ENCODE assay signal across 17 cellular contexts in the genomic region with DNA sequence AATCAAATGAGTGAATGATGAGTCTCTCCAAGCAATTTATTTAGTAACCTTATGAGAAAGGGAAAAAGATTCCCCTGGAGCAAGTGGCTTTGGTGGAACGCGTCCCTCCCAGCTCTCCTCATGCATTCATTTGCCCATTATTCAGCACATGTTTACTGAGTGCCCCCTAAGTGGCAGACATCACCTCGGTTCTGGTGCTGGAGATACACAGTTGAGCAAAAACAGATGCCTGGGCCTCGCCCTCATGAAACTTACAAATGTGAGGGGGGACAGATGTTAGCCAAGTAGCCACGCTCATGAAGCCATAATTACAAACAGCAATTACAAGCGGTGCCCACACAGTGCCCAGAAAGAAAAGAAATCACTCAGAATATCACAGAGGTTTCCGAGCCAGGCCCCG. TPM values are rescaled to one million over a fixed set of nuclear protein-coding genes. Genes with fewer than 3 reads are reported as not detected.
DNase-seq lines count a peak whose midpoint lies in the region; ATAC-seq, FAIRE-seq and TF ChIP-seq lines count a peak whose summit lies in the region.
"Had no signal": no experiment of that assay in that cellular context is flagged by ENCODE, and none has a peak within 500 bp of the region (broad histone marks: within the 10 kb centered on the region; RNA-seq: fewer than 3 reads in every experiment).

No MANE protein-coding gene starts in this region.

- TF ChIP-seq CTCF in IMR-90 (conservative IDR thresholded peaks at IDR 0.05; ENCODE audit: low read depth, low read length) (no peak), H1 (IDR thresholded peaks at IDR 0.05; ENCODE audit: control extremely low read depth in 1 of 3, insufficient read depth in 1 of 3, low read depth in 1 of 3, low read length in 3 of 3) (no peak), sigmoid colon (IDR thresholded peaks at IDR 0.05) (no peak)

- H3K9ac ChIP-seq in IMR-90 (ENCODE audit: low read depth, low read length) (no peak overlapping the region), H1 (replicated peaks in 1 of 4; ENCODE audit: extremely low read depth in 1 of 4, low read depth in 3 of 4, low read length in 3 of 4) (no peak overlapping the region; a peak in 1 of 7 replicates), neuronal stem cell (ENCODE audit: low read depth, low read length, poor library complexity) (no peak overlapping the region)

- H3K9me1 ChIP-seq in IMR-90 (ENCODE audit: insufficient read depth, low read length): peaks cover 3% of the 10 kb centered on the region; the same call in 1 of the 2 replicates

- DNase-seq in activated CD4-positive, alpha-beta T cell treated with anti-CD3 and anti-CD28 coated beads, Interleukin-2, amount 10 ng/mL, durations not matched to agents 24 days and 14 days: no peak
- DNase-seq in activated CD4-positive, alpha-beta T cell treated with anti-CD3 and anti-CD28 coated beads for 48 hours: no peak
- DNase-seq in IMR-90 (no peak), H1 (ENCODE audit: low read depth in 1 of 2, low spot score in 2 of 2) (no peak), neuronal stem cell (ENCODE audit: low spot score) (no peak), sigmoid colon (no peak), NCI-H128 (lab: John Stamatoyannopoulos, UW; ENCODE audit: unreplicated experiment) (no peak)
- no peak for DNase-seq in stimulated activated CD4-positive, alpha-beta T cell treated with anti-CD3 and anti-CD28 coated beads, Interleukin-1b, Interleukin-23, amount 100 ng/mL, for 48 hours
- DNase-seq: ACHN, cerebellar nuclear complex, NCI-H1048 had no signal

- H3K23ac ChIP-seq in IMR-90 (ENCODE audit: low read depth, low read length) (no peak overlapping the region), H1 (ENCODE audit: insufficient read length) (no peak overlapping the region), neuronal stem cell (ENCODE audit: low read depth, low read length, poor library complexity) (no peak overlapping the region)

- BruUV-seq in IMR-90 (replicated peaks; lab: Mats Ljungman, UMichigan): no TSS peak

- no peak for FAIRE-seq in H1 (lab: Jason Lieb, UNC)
- FAIRE-seq: GM12892, GM19239, H54, islet of Langerhans, TTC549 had no signal

- no peak for ATAC-seq in IMR-90 (ENCODE audit: low read depth)

- TF ChIP-seq RAD21 in IMR-90 (IDR thresholded peaks at IDR 0.05; ENCODE audit: low read length): no peak
- no peak for TF ChIP-seq RAD21 in H1 (IDR thresholded peaks at IDR 0.05 in 1 of 2, conservative IDR thresholded peaks at IDR 0.05 in 1 of 2; ENCODE audit: low read depth in 2 of 2, low read length in 2 of 2)

- H2BK20ac ChIP-seq in IMR-90 (ENCODE audit: low read depth, low read length): no peak overlapping the region
- no peak overlapping the region for H2BK20ac ChIP-seq in H1 (ENCODE audit: low read length)

- peaks cover 7% of the 10 kb centered on the region; the same call in 1 of the 2 replicates for H3K23me2 ChIP-seq in H1 (ENCODE audit: low read depth, low read length)

- H3K4me2 ChIP-seq in IMR-90 (ENCODE audit: low read depth, low read length) (no peak overlapping the region), H1 (ENCODE audit: insufficient read depth in 1 of 2, low read depth in 2 of 2, low read length in 2 of 2) (peak overlapping the region; percentile 36 to 74), neuronal stem cell (ENCODE audit: insufficient read depth, low read length, poor library complexity, severe bottlenecking) (no peak overlapping the region)

- TF ChIP-seq POLR2A in IMR-90 (IDR thresholded peaks at IDR 0.05; ENCODE audit: low read depth, low read length) (no peak), H1 (IDR thresholded peaks at IDR 0.05; ENCODE audit: control extremely low read depth in 1 of 2, low read depth in 2 of 2, low read length in 2 of 2) (no peak), sigmoid colon (IDR thresholded peaks at IDR 0.05) (no peak)

- H2AK5ac ChIP-seq in IMR-90 (ENCODE audit: low read depth, low read length) (no peak overlapping the region), H1 (ENCODE audit: low read depth, low read length) (0 out of 2 replicates have a peak overlapping the region, but pooled peaks have one; percentile 65), neuronal stem cell (ENCODE audit: low read depth, low read length) (no peak overlapping the region)

- no peak overlapping the region for H3K18ac ChIP-seq in IMR-90 (ENCODE audit: low read depth, low read length)
- peak overlapping the region; percentile 80; the same call in 1 of the 2 replicates for H3K18ac ChIP-seq in H1 (ENCODE audit: extremely low read depth, low read length)
- H3K18ac ChIP-seq in neuronal stem cell (ENCODE audit: low read length): peak overlapping the region; percentile 28

- no peaks in the 10 kb centered on the region for H3K9me3 Mint-ChIP-seq in activated CD4-positive, alpha-beta T cell treated with anti-CD3 and anti-CD28 coated beads, Interleukin-2, amount 10 ng/mL, durations not matched to agents 24 days and 14 days
- H3K9me3 Mint-ChIP-seq: neural crest cell had no signal

- H3K27me3 ChIP-seq in IMR-90 (ENCODE audit: control insufficient read depth, insufficient read depth, low read length): no peaks in the 10 kb centered on the region; the same call in 1 of the 2 replicates
- no peaks in the 10 kb centered on the region for H3K27me3 ChIP-seq in H1 (replicated peaks in 1 of 4; ENCODE audit: control insufficient read depth in 3 of 4, extremely low read depth in 1 of 4, insufficient read depth in 3 of 4, low read length in 3 of 4)
- H3K27me3 ChIP-seq in neuronal stem cell (ENCODE audit: control insufficient read depth in 3 of 3, insufficient read depth in 3 of 3, low read depth in 1 of 3, low read length in 3 of 3): peaks cover 0 to 15% (median 0%) of the 10 kb centered on the region in 3 experiments
- H3K27me3 ChIP-seq in sigmoid colon: no peaks in the 10 kb centered on the region

- no peak overlapping the region for H3K14ac ChIP-seq in IMR-90 (replicated peaks; ENCODE audit: low read depth, low read length)
- no peak overlapping the region for H3K14ac ChIP-seq in H1 (ENCODE audit: insufficient read length)
- no peak overlapping the region for H3K14ac ChIP-seq in neuronal stem cell (ENCODE audit: low read length)

- no peaks in the 10 kb centered on the region for H3K36me3 Mint-ChIP-seq in activated CD4-positive, alpha-beta T cell treated with anti-CD3 and anti-CD28 coated beads, Interleukin-2, amount 10 ng/mL, durations not matched to agents 24 days and 14 days (ENCODE audit: low read depth)

- no peaks in the 10 kb centered on the region for H3K79me2 ChIP-seq in H1 (ENCODE audit: control insufficient read depth in 1 of 2, insufficient read depth in 2 of 2, low read length in 2 of 2)

- no peak overlapping the region for H4K5ac ChIP-seq in IMR-90 (ENCODE audit: low read depth, low read length)
- peak overlapping the region; percentile 10 for H4K5ac ChIP-seq in H1 (ENCODE audit: insufficient read length, low read depth, low read length)

- no peaks in the 10 kb centered on the region for H4K20me1 ChIP-seq in IMR-90 (ENCODE audit: insufficient read depth, low read length)
- no peaks in the 10 kb centered on the region for H4K20me1 ChIP-seq in H1 (replicated peaks in 1 of 2; ENCODE audit: control insufficient read depth in 1 of 2, insufficient read depth in 2 of 2, low read length in 2 of 2)

- H2BK5ac ChIP-seq in IMR-90 (ENCODE audit: low read depth, low read length, poor library complexity, severe bottlenecking) (no peak overlapping the region), H1 (ENCODE audit: low read depth, low read length) (peak overlapping the region; percentile 64; the same call in 1 of the 2 replicates), neuronal stem cell (ENCODE audit: low read length) (no peak overlapping the region)

- CTCF ChIA-PET in IMR-90 (lab: Yijun Ruan, JAX) (interaction anchor here (0.6 kb wide), 1 partner anchor 19 kb away, joined by 3 read pairs; no protein-coding TSS in a partner anchor), H1 (lab: Charles Lee; ENCODE audit: partially characterized antibody) (interaction anchor here (0.5 to 1.2 kb wide), 3 partner anchors 9 to 89 kb away, joined by 3 to 5 read pairs (median 3); no protein-coding TSS in a partner anchor)

- H2BK15ac ChIP-seq in IMR-90 (ENCODE audit: low read depth, low read length) (no peak overlapping the region), H1 (ENCODE audit: low read length) (no peak overlapping the region), neuronal stem cell (ENCODE audit: low read length) (peak overlapping the region; percentile 82)

- 0 out of 2 replicates have a peak overlapping the region, but pooled peaks have one; percentile 11 for H2BK12ac ChIP-seq in H1 (ENCODE audit: low read depth, low read length)
- no peak overlapping the region for H2BK12ac ChIP-seq in neuronal stem cell (ENCODE audit: low read length)

- dilution Hi-C loops in IMR-90 (cut with HindIII; ENCODE audit: low sequenced_read_pairs, unreplicated experiment): no loop called here

- peak overlapping the region; percentile 88 for H2AFZ ChIP-seq in IMR-90 (replicated peaks; ENCODE audit: low read length, poor library complexity)
- peak overlapping the region; percentile 84 for H2AFZ ChIP-seq in H1 (ENCODE audit: low read length)
- H2AFZ ChIP-seq in neuronal stem cell (ENCODE audit: low read length): peak overlapping the region; percentile 87

- H4K8ac ChIP-seq in IMR-90 (ENCODE audit: low read depth in 2 of 2, low read length in 2 of 2) (peak overlapping the region in 1 of 2 experiments; percentile 77; a peak in 1 of 4 replicates), H1 (ENCODE audit: extremely low read depth, insufficient read depth, low read length) (no peak overlapping the region), neuronal stem cell (ENCODE audit: low read depth, low read length) (no peak overlapping the region)

- H3K79me1 ChIP-seq in IMR-90 (ENCODE audit: low read depth in 1 of 2, low read length in 2 of 2) (no peaks in the 10 kb centered on the region; a peak in 1 of 4 replicates), H1 (ENCODE audit: low read depth, low read length) (no peaks in the 10 kb centered on the region), neuronal stem cell (ENCODE audit: low read depth, low read length) (no peaks in the 10 kb centered on the region)

- H4K91ac ChIP-seq in IMR-90 (ENCODE audit: insufficient read depth, low read depth, low read length): no peak overlapping the region; the same call in 1 of the 2 replicates
- H4K91ac ChIP-seq in H1 (replicated peaks; ENCODE audit: insufficient read length, low read length): peak overlapping the region; percentile 58
- H4K91ac ChIP-seq in neuronal stem cell (ENCODE audit: low read depth, low read length, poor library complexity): no peak overlapping the region

- in situ Hi-C loops in IMR-90 (cut with MboI; ENCODE audit: low sequenced_read_pairs): no loop called here

- peak overlapping the region; percentile 43 for H3K4me3 Mint-ChIP-seq in activated CD4-positive, alpha-beta T cell treated with anti-CD3 and anti-CD28 coated beads, Interleukin-2, amount 10 ng/mL, durations not matched to agents 24 days and 14 days

- no peak overlapping the region for H3K27ac Mint-ChIP-seq in activated CD4-positive, alpha-beta T cell treated with anti-CD3 and anti-CD28 coated beads, Interleukin-2, amount 10 ng/mL, durations not matched to agents 24 days and 14 days

- no peaks in the 10 kb centered on the region for H3K9me3 ChIP-seq in IMR-90 (ENCODE audit: control insufficient read depth, insufficient read depth, low read length)
- no peaks in the 10 kb centered on the region for H3K9me3 ChIP-seq in H1 (ENCODE audit: insufficient read depth in 2 of 2, low read depth in 1 of 2, low read length in 1 of 2)
- no peaks in the 10 kb centered on the region for H3K9me3 ChIP-seq in neuronal stem cell (replicated peaks in 1 of 2; ENCODE audit: control insufficient read depth in 2 of 2, insufficient read depth in 1 of 2, low read depth in 1 of 2, low read length in 2 of 2)
- no peaks in the 10 kb centered on the region for H3K9me3 ChIP-seq in sigmoid colon

- TF ChIP-seq EP300 in H1 (IDR thresholded peaks at IDR 0.05; ENCODE audit: borderline replicate concordance in 1 of 2, low read depth in 2 of 2, low read length in 2 of 2): no peak
- no peak for TF ChIP-seq EP300 in sigmoid colon (IDR thresholded peaks at IDR 0.05)

- no peak overlapping the region for H3K27ac ChIP-seq in IMR-90 (ENCODE audit: insufficient read depth, low read length)
- H3K27ac ChIP-seq in H1 (ENCODE audit: low read depth, low read length): no peak overlapping the region
- no peak overlapping the region for H3K27ac ChIP-seq in neuronal stem cell (replicated peaks; ENCODE audit: low read length)
- H3K27ac ChIP-seq in sigmoid colon: no peak overlapping the region

- H3K4ac ChIP-seq in IMR-90 (ENCODE audit: low read depth, low read length) (0 out of 2 replicates have a peak overlapping the region, but pooled peaks have one; percentile 65), H1 (replicated peaks; ENCODE audit: insufficient read length, low read depth, low read length) (no peak overlapping the region), neuronal stem cell (ENCODE audit: low read length) (no peak overlapping the region)

- H3K56ac ChIP-seq in IMR-90 (ENCODE audit: extremely low read depth, insufficient read depth, low read length) (no peak overlapping the region), H1 (replicated peaks; ENCODE audit: insufficient read length, low read depth, low read length) (no peak overlapping the region)

- peaks cover 16% of the 10 kb centered on the region for H3K4me1 ChIP-seq in IMR-90 (ENCODE audit: control insufficient read depth, insufficient read depth, low read length)
- H3K4me1 ChIP-seq in H1 (replicated peaks in 1 of 4; ENCODE audit: control insufficient read depth in 3 of 4, insufficient read depth in 4 of 4, low read length in 3 of 4): peaks cover 0 to 18% (median 13%) of the 10 kb centered on the region in 4 experiments; a peak in 6 of 7 replicates
- peaks cover 6 to 21% of the 10 kb centered on the region in 2 donors for H3K4me1 ChIP-seq in neuronal stem cell (ENCODE audit: control insufficient read depth in 2 of 2, insufficient read depth in 1 of 2, low read depth in 1 of 2, low read length in 2 of 2)
- H3K4me1 ChIP-seq in sigmoid colon: peaks cover 0 to 27% (median 23%) of the 10 kb centered on the region in 4 donors

- H3K27me3 Mint-ChIP-seq in activated CD4-positive, alpha-beta T cell treated with anti-CD3 and anti-CD28 coated beads, Interleukin-2, amount 10 ng/mL, durations not matched to agents 24 days and 14 days: peaks cover 2% of the 10 kb centered on the region

- H3K4me1 Mint-ChIP-seq in activated CD4-positive, alpha-beta T cell treated with anti-CD3 and anti-CD28 coated beads, Interleukin-2, amount 10 ng/mL, durations not matched to agents 24 days and 14 days: peaks cover 7% of the 10 kb centered on the region

- no peaks in the 10 kb centered on the region for H3K36me3 ChIP-seq in IMR-90 (ENCODE audit: control insufficient read depth, insufficient read depth, low read length)
- H3K36me3 ChIP-seq in H1 (ENCODE audit: control insufficient read depth in 2 of 4, insufficient read depth in 4 of 4, low read length in 3 of 4): no peaks in the 10 kb centered on the region
- no peaks in the 10 kb centered on the region for H3K36me3 ChIP-seq in neuronal stem cell (replicated peaks in 1 of 2; ENCODE audit: control insufficient read depth in 2 of 2, insufficient read depth in 2 of 2, low read length in 2 of 2)
- H3K36me3 ChIP-seq in sigmoid colon: no peaks in the 10 kb centered on the region

- WGBS in IMR-90 (ENCODE audit: extremely low coverage in 2 of 2, insufficient read length in 1 of 2), 2 experiments: no CpG with 5 or more reads among the region's 8 CpGs
- 83% methylated on average over 8 of the region's 8 CpGs; no CpG with 5 or more reads in 1 of the 2 experiments for WGBS in H1 (ENCODE audit: extremely low coverage in 1 of 2, insufficient coverage in 1 of 2, insufficient read length in 1 of 2, insufficient replicate concordance in 2 of 2, low coverage in 1 of 2, low lambda C conversion rate in 2 of 2, missing lambda C conversion rate in 1 of 2), 2 experiments
- no CpG with 5 or more reads among the region's 8 CpGs for WGBS in neuronal stem cell (ENCODE audit: extremely low coverage in 2 of 2, insufficient read length in 2 of 2, insufficient replicate concordance in 1 of 2), 2 donors
- WGBS in sigmoid colon, 2 donors: 78 to 86% methylated on average over 8 of the region's 8 CpGs

- POLR2A ChIA-PET in IMR-90 (lab: Charles Lee; ENCODE audit: unreplicated experiment): no interaction called here
- POLR2A ChIA-PET in H1 (lab: Charles Lee; ENCODE audit: partially characterized antibody): interaction anchor here (2.8 kb wide), 1 partner anchor 11 kb away, joined by 18 read pairs; no protein-coding TSS in a partner anchor

- H2BK120ac ChIP-seq in IMR-90 (ENCODE audit: low read depth, low read length): no peak overlapping the region
- no peak overlapping the region for H2BK120ac ChIP-seq in H1 (replicated peaks; ENCODE audit: low read depth, low read length)
- no peak overlapping the region for H2BK120ac ChIP-seq in neuronal stem cell (ENCODE audit: low read depth, low read length)

- peak overlapping the region; percentile 7 for H2AK9ac ChIP-seq in IMR-90 (replicated peaks; ENCODE audit: low read depth, low read length, poor library complexity)

- intact Hi-C loops in activated CD4-positive, alpha-beta T cell treated with anti-CD3 and anti-CD28 coated beads, Interleukin-2, amount 10 ng/mL, durations not matched to agents 24 days and 14 days (cut with micrococcal nuclease): no loop called here
- intact Hi-C loops in IMR-90 (cut with micrococcal nuclease) (no loop called here), sigmoid colon (cut with DNase I) (no loop called here)

- no peak overlapping the region for H3K4me3 ChIP-seq in IMR-90 (ENCODE audit: insufficient read depth, low read depth, low read length)
- no peak overlapping the region for H3K4me3 ChIP-seq in H1 (ENCODE audit: extremely low read depth in 1 of 4, insufficient read depth in 2 of 4, low read depth in 3 of 4, low read length in 4 of 4)
- no peak overlapping the region for H3K4me3 ChIP-seq in neuronal stem cell (ENCODE audit: low read length in 2 of 2)
- no peak overlapping the region for H3K4me3 ChIP-seq in sigmoid colon

RNA-seq across cellular contexts. Expression of gene CIBAR2, which starts 45.1 kb away (rescaled TPM):
- not detected in 2 replicates for total RNA-seq in activated CD4-positive, alpha-beta T cell treated with anti-CD3 and anti-CD28 coated beads, Interleukin-2, amount 10 ng/mL, durations not matched to agents 24 days and 14 days
- total RNA-seq in IMR-90 (2012; rRNA removed): 0.18 TPM in 1 of 2 replicates, not detected in the other
- polyA plus RNA-seq in IMR-90 (2012; rRNA removed): 0.16 and 0.24 TPM in 2 replicates
- polyA plus RNA-seq in IMR-90 (2012; cell fraction: cytosol; rRNA removed): not detected in 2 replicates
- polyA plus RNA-seq in IMR-90 (2012; cell fraction: nucleus; rRNA removed; ENCODE audit: low replicate concordance): 2.0 and 3.7 TPM in 2 replicates
- not detected in 2 replicates for total RNA-seq in H1 (2021; fragmentation: NEBNext Ultra II Directional; extraction: Animal tissue kit (Norgen Biotek cat#: 25700))
- polyA plus RNA-seq in H1 (2011; rRNA removed): 0.06 and 0.18 TPM in 2 replicates
- polyA plus RNA-seq in H1 (2011; cell fraction: cytosol; rRNA removed): 0.12 TPM
- 0.23 TPM for polyA plus RNA-seq in H1 (2011; cell fraction: nucleus; rRNA removed)
- 0.15 to 0.29 TPM in 2 of 4 replicates, not detected in the others for polyA plus RNA-seq in H1 (2012, experiment 1 of 2)
- polyA plus RNA-seq in H1 (2012, experiment 2 of 2): 0.42 TPM
- 0.06 TPM for polyA plus RNA-seq in H1 (2013, experiment 1 of 2)
- polyA plus RNA-seq in H1 (2013, experiment 2 of 2): 0.02 TPM
- polyA minus RNA-seq in H1 (2011; rRNA and poly(A)+ RNA removed): 0.17 TPM in 1 of 2 replicates, not detected in the other
- not detected for polyA minus RNA-seq in H1 (2011; cell fraction: cytosol; rRNA and poly(A)+ RNA removed)
- not detected for polyA minus RNA-seq in H1 (2011; cell fraction: nucleus; rRNA and poly(A)+ RNA removed)
- polyA plus RNA-seq in neuronal stem cell (2013, experiment 1 of 2): 0.45 TPM
- polyA plus RNA-seq in neuronal stem cell (2013, experiment 2 of 2): 0.51 TPM
- total RNA-seq in sigmoid colon: not detected
- not detected for polyA plus RNA-seq in sigmoid colon
- total RNA-seq: neural crest cell had no signal

Comparison
In these comparisons a context has a peak if more than half of its experiments do, and no peak if none do; other contexts are left out.
1. H3K4me2 ChIP-seq: peak in H1 (2 of 2); none in IMR-90 (single experiment) and neuronal stem cell (single experiment).
2. Peak in every context shown above with its lines, with median percentiles within 50 percentile points of each other: H2AFZ ChIP-seq.